ENCODE assay signal across 21 cellular contexts in genomic region chr3:19526071-19526470, GRCh38.
"Had no signal": no experiment of that assay in that cellular context is flagged by ENCODE, and none has a peak within 500 bp of the region (broad histone marks: within the 10 kb centered on the region; RNA-seq: fewer than 3 reads in every experiment).

No MANE protein-coding gene starts in this region.

- H3K9me3 Mint-ChIP-seq: activated naive CD4-positive, alpha-beta T cell treated with anti-CD3 and anti-CD28 coated beads, Interleukin-2, amount 50 U/mL, for 24 hours; activated T-cell treated with anti-CD3 and anti-CD28 coated beads, Interleukin-2, amount 50 U/mL, for 24 hours; activated T-helper 1 cell treated with anti-CD3 and anti-CD28 coated beads, Interleukin-12 subunit alpha, Interleukin-12 subunit beta, Interleukin-2, Interleukin-4 antibody, amounts not matched to agents 30 ng/mL and 10 ng/mL and 1 ng/mL, durations not matched to agents 14 hours and 24 hours and 36 hours; T-helper 1 cell treated with Interleukin-12 subunit alpha and Interleukin-12 subunit beta and Interleukin-4 antibody, amounts not matched to agents 30 μg/mL and 1 μg/mL, for 36 hours; WTC11 had no signal

- H3K27me3 Mint-ChIP-seq: activated naive CD4-positive, alpha-beta T cell treated with anti-CD3 and anti-CD28 coated beads, Interleukin-2, amount 50 U/mL, for 24 hours; activated T-cell treated with anti-CD3 and anti-CD28 coated beads, Interleukin-2, amount 50 U/mL, for 24 hours had no signal

- DNase-seq: activated CD4-positive, alpha-beta T cell treated with anti-CD3 and anti-CD28 coated beads for 48 hours; activated CD4-positive, alpha-beta T cell treated with anti-CD3 and anti-CD28 coated beads, Interleukin-2, amount 50 U/mL, for 4 hours; activated CD4-positive, CD25-positive, alpha-beta regulatory T cell treated with anti-CD3 and anti-CD28 coated beads, Interleukin-2, amount 50 U/mL, for 72 hours; activated CD8-positive, alpha-beta T cell treated with anti-CD3 and anti-CD28 coated beads, Interleukin-2, amount 10 ng/mL, durations not matched to agents 7 days and 5 days; activated effector memory CD4-positive, alpha-beta T cell treated with Interleukin-2 at 50 U/mL for 16 hours; activated naive CD4-positive, alpha-beta T cell; activated T-cell treated with anti-CD3 and anti-CD28 coated beads, Interleukin-2, amount 50 U/mL, for 24 hours; aorta; Kasumi-1; NCI-H1105 treated with DMSO at 0.1 percent for 48 hours; NCI-H146; NCI-H2029; NCI-H2107; NCI-H526; NCI-H774; Peyer's patch; SHP77 had no signal

- H3K36me3 Mint-ChIP-seq: activated naive CD4-positive, alpha-beta T cell treated with anti-CD3 and anti-CD28 coated beads, Interleukin-2, amount 50 U/mL, for 24 hours; WTC11 had no signal

- H3K27ac Mint-ChIP-seq: activated CD8-positive, alpha-beta T cell treated with anti-CD3 and anti-CD28 coated beads, Interleukin-2, amount 10 ng/mL, durations not matched to agents 7 days and 5 days; activated naive CD4-positive, alpha-beta T cell treated with anti-CD3 and anti-CD28 coated beads, Interleukin-2, amount 50 U/mL, for 24 hours; activated T-cell treated with anti-CD3 and anti-CD28 coated beads, Interleukin-2, amount 50 U/mL, for 24 hours; activated T-helper 1 cell treated with anti-CD3 and anti-CD28 coated beads, Interleukin-12 subunit alpha, Interleukin-12 subunit beta, Interleukin-2, Interleukin-4 antibody, amounts not matched to agents 30 ng/mL and 10 ng/mL and 1 ng/mL, durations not matched to agents 14 hours and 24 hours and 36 hours; T-helper 1 cell treated with Interleukin-12 subunit alpha and Interleukin-12 subunit beta and Interleukin-4 antibody, amounts not matched to agents 30 μg/mL and 1 μg/mL, for 36 hours; WTC11 had no signal

- H3K4me3 Mint-ChIP-seq: activated CD8-positive, alpha-beta T cell treated with anti-CD3 and anti-CD28 coated beads, Interleukin-2, amount 10 ng/mL, durations not matched to agents 7 days and 5 days; activated naive CD4-positive, alpha-beta T cell treated with anti-CD3 and anti-CD28 coated beads, Interleukin-2, amount 50 U/mL, for 24 hours; activated T-cell treated with anti-CD3 and anti-CD28 coated beads, Interleukin-2, amount 50 U/mL, for 24 hours; activated T-helper 1 cell treated with anti-CD3 and anti-CD28 coated beads, Interleukin-12 subunit alpha, Interleukin-12 subunit beta, Interleukin-2, Interleukin-4 antibody, amounts not matched to agents 30 ng/mL and 10 ng/mL and 1 ng/mL, durations not matched to agents 14 hours and 24 hours and 36 hours; T-helper 1 cell treated with Interleukin-12 subunit alpha and Interleukin-12 subunit beta and Interleukin-4 antibody, amounts not matched to agents 30 μg/mL and 1 μg/mL, for 36 hours; WTC11 had no signal

- H3K4me1 Mint-ChIP-seq: activated naive CD4-positive, alpha-beta T cell treated with anti-CD3 and anti-CD28 coated beads, Interleukin-2, amount 50 U/mL, for 24 hours; WTC11 had no signal

- ATAC-seq: activated CD8-positive, alpha-beta T cell treated with anti-CD3 and anti-CD28 coated beads, Interleukin-2, amount 10 ng/mL, durations not matched to agents 7 days and 5 days; WTC11 had no signal
